Comparison of ENCODE assay signal across 9 cellular contexts in genomic region chr1:208183977-208184901, GRCh38. TPM values are rescaled to one million over a fixed set of nuclear protein-coding genes. Genes with fewer than 3 reads are reported as not detected.
A peak's percentile ranks its signal among the peaks of the same experiment; 100 is the strongest.
DNase-seq lines count a peak whose midpoint lies in the region; ATAC-seq, FAIRE-seq and TF ChIP-seq lines count a peak whose summit lies in the region.
"Had no signal": no experiment of that assay in that cellular context is flagged by ENCODE, and none has a peak within 500 bp of the region (broad histone marks: within the 10 kb centered on the region; RNA-seq: fewer than 3 reads in every experiment).

No MANE protein-coding gene starts in this region.

- TF ChIP-seq CTCF in A549 (IDR thresholded peaks at IDR 0.05) (no peak), K562 (IDR thresholded peaks at IDR 0.05 in 2 of 3, conservative IDR thresholded peaks at IDR 0.05 in 1 of 3; ENCODE audit: insufficient read depth in 2 of 3, low read depth in 1 of 3, low read length in 3 of 3) (peak in 1 of 3 experiments; percentile 6; a peak in 1 of 6 replicates), HepG2 (CRISPR knock-in tag; IDR thresholded peaks at IDR 0.05) (no peak), OCI-LY7 (conservative IDR thresholded peaks at IDR 0.05; ENCODE audit: low read length) (no peak)

- no peaks in the 10 kb centered on the region for H3K9me1 ChIP-seq in K562 (ENCODE audit: control insufficient read depth, insufficient read depth, low read length)

- DNase-seq in A549 (ENCODE audit: low read depth in 1 of 2, low spot score in 1 of 2): peak; percentile 92 to 95
- peak; percentile 99 for DNase-seq in M059J (ENCODE audit: low read depth)
- peak; percentile 80 to 95 (median 86) for DNase-seq in K562 (ENCODE audit: extremely low read depth in 1 of 4, low spot score in 3 of 4)
- DNase-seq in HepG2 (ENCODE audit: low spot score): peak; percentile 42
- DNase-seq in OCI-LY7 (ENCODE audit: low spot score): no peak
- no peak for DNase-seq in stimulated activated CD4-positive, alpha-beta T cell treated with anti-CD3 and anti-CD28 coated beads, Interleukin-1b, Interleukin-23, amount 100 ng/mL, for 48 hours
- DNase-seq in NCI-H526 treated with DMSO at 0.1 percent for 48 hours (lab: John Stamatoyannopoulos, UW): no peak

- CTCF ChIA-PET in A549 (lab: Yijun Ruan, JAX): interaction anchor here (0.7 to 5.3 kb wide), 11 partner anchors 12 to 61 kb away, joined by 3 to 26 read pairs (median 5); partner anchors contain the start of gene PLXNA2
- CTCF ChIA-PET in K562 (lab: Yijun Ruan, JAX; ENCODE audit: low intra/inter-chr PET ratio): no interaction called here
- CTCF ChIA-PET in HepG2 (lab: Yijun Ruan, JAX; ENCODE audit: low intra/inter-chr PET ratio, low total read pairs): no interaction called here
- CTCF ChIA-PET in OCI-LY7 (lab: Charles Lee; ENCODE audit: unreplicated experiment): no interaction called here

- FAIRE-seq in A549 (lab: Jason Lieb, UNC): no peak
- peak; percentile 96 for FAIRE-seq in K562 (lab: Jason Lieb, UNC)
- FAIRE-seq in HepG2 (lab: Jason Lieb, UNC): no peak

- H3K9ac ChIP-seq in K562 (ENCODE audit: insufficient read depth in 1 of 2, low read depth in 2 of 2, low read length in 2 of 2): peak overlapping the region in 1 of 2 experiments; percentile 10; a peak in 1 of 4 replicates
- H3K9ac ChIP-seq in HepG2 (ENCODE audit: insufficient read depth, low read depth, low read length): no peak overlapping the region
- H3K9ac ChIP-seq: KMS-11 had no signal

- peak overlapping the region; percentile 11; the same call in 1 of the 2 replicates for H2AFZ ChIP-seq in K562 (ENCODE audit: low read depth, low read length)
- no peak overlapping the region for H2AFZ ChIP-seq in HepG2 (ENCODE audit: low read length)
- H2AFZ ChIP-seq in OCI-LY7 (ENCODE audit: low read length): no peak overlapping the region

- H3K4me3 ChIP-seq in A549 (no peak overlapping the region), K562 (no peak overlapping the region), HepG2 (replicated peaks in 1 of 3; ENCODE audit: insufficient read depth in 1 of 3, low read depth in 2 of 3, low read length in 3 of 3) (no peak overlapping the region), OCI-LY7 (ENCODE audit: low read depth, low read length, poor library complexity, severe bottlenecking) (no peak overlapping the region)

- intact Hi-C loops in K562 (cut with micrococcal nuclease): loop anchor here (2.0 to 5.0 kb wide), 2 partner anchors 52 to 55 kb away; no protein-coding TSS in a partner anchor
- intact Hi-C loops in HepG2 (cut with micrococcal nuclease; ENCODE audit: unreplicated experiment): no loop called here
- intact Hi-C loops in OCI-LY7 (cut with micrococcal nuclease; ENCODE audit: unreplicated experiment): no loop called here

- ATAC-seq in A549 (peak; percentile 96 to 98), K562 (peak; percentile 93), HepG2 (no peak), HG02571 (IDR thresholded peaks at IDR 0.05; ENCODE audit: unreplicated experiment) (no peak)

- no peaks in the 10 kb centered on the region for H3K36me3 ChIP-seq in K562 (ENCODE audit: control insufficient read depth, insufficient read depth, low read length)
- no peaks in the 10 kb centered on the region for H3K36me3 ChIP-seq in HepG2 (replicated peaks in 1 of 2; ENCODE audit: control insufficient read depth in 1 of 2, insufficient read depth in 2 of 2, low read length in 2 of 2)
- no peaks in the 10 kb centered on the region for H3K36me3 ChIP-seq in OCI-LY7 (ENCODE audit: insufficient read depth, low read length)

- H4K20me1 ChIP-seq in K562 (replicated peaks; ENCODE audit: control insufficient read depth, insufficient read depth, low read length): no peaks in the 10 kb centered on the region
- H4K20me1 ChIP-seq in HepG2 (ENCODE audit: insufficient read depth, low read length): no peaks in the 10 kb centered on the region
- no peaks in the 10 kb centered on the region for H4K20me1 ChIP-seq in OCI-LY7 (ENCODE audit: insufficient read depth, low read length)

- H3K79me2 ChIP-seq in K562 (ENCODE audit: control insufficient read depth, insufficient read depth, low read length): no peaks in the 10 kb centered on the region
- no peaks in the 10 kb centered on the region for H3K79me2 ChIP-seq in HepG2 (ENCODE audit: insufficient read depth, low read length)
- H3K79me2 ChIP-seq in OCI-LY7 (ENCODE audit: insufficient read depth, low read depth, low read length): no peaks in the 10 kb centered on the region

- H3K9me2 ChIP-seq in OCI-LY7 (ENCODE audit: insufficient read depth, low read length): no peaks in the 10 kb centered on the region

- TF ChIP-seq EP300 in A549 (IDR thresholded peaks at IDR 0.05): peak; percentile 69 to 79; a peak in 3 of 5 replicates
- TF ChIP-seq EP300 in K562 (IDR thresholded peaks at IDR 0.05; ENCODE audit: low read length): peak; percentile 83; the same call in 1 of the 2 replicates
- no peak for TF ChIP-seq EP300 in HepG2 (IDR thresholded peaks at IDR 0.05; ENCODE audit: low read depth in 2 of 2, low read length in 2 of 2)
- TF ChIP-seq EP300 in HepG2 (CRISPR knock-in tag; IDR thresholded peaks at IDR 0.05; ENCODE audit: borderline replicate concordance): no peak

- BruUV-seq in K562 (replicated peaks; lab: Mats Ljungman, UMichigan) (no TSS peak), HepG2 (replicated peaks; lab: Mats Ljungman, UMichigan) (no TSS peak), OCI-LY7 (replicated peaks; lab: Mats Ljungman, UMichigan) (no TSS peak)

- 7% methylated on average over 8 of the region's 8 CpGs for WGBS in A549 (ENCODE audit: missing lambda C conversion rate)
- 9% methylated on average over 8 of the region's 8 CpGs for WGBS in K562 (ENCODE audit: insufficient coverage, low coverage, missing lambda C conversion rate)
- WGBS in HepG2 (ENCODE audit: low lambda C conversion rate): 63% methylated on average over 8 of the region's 8 CpGs

- H3K27ac ChIP-seq in A549 (peak overlapping the region; percentile 66 to 81), K562 (ENCODE audit: extremely low read depth, low read depth, low read length) (no peak overlapping the region), HepG2 (ENCODE audit: extremely low read length, insufficient read depth, low read length) (no peak overlapping the region), OCI-LY7 (ENCODE audit: low read depth, low read length, poor library complexity, severe bottlenecking) (no peak overlapping the region)
- H3K27ac ChIP-seq: KMS-11 had no signal

- H3K27me3 ChIP-seq in K562 (ENCODE audit: control insufficient read depth in 2 of 2, insufficient read depth in 2 of 2, low read length in 2 of 2) (no peaks in the 10 kb centered on the region), HepG2 (ENCODE audit: control insufficient read depth in 1 of 2, insufficient read depth in 2 of 2, low read length in 2 of 2) (no peaks in the 10 kb centered on the region)

- no peaks in the 10 kb centered on the region for H3K9me3 ChIP-seq in A549
- H3K9me3 ChIP-seq in K562 (replicated peaks; ENCODE audit: control insufficient read depth, insufficient read depth, low read depth, low read length): no peaks in the 10 kb centered on the region
- H3K9me3 ChIP-seq in HepG2 (ENCODE audit: low read length): no peaks in the 10 kb centered on the region
- no peaks in the 10 kb centered on the region for H3K9me3 ChIP-seq in OCI-LY7 (ENCODE audit: low read length)

- H3K4me2 ChIP-seq in A549: peak overlapping the region; percentile 71
- peak overlapping the region; percentile 41 for H3K4me2 ChIP-seq in K562 (ENCODE audit: insufficient read depth, low read length)
- no peak overlapping the region for H3K4me2 ChIP-seq in HepG2 (ENCODE audit: low read depth, low read length)
- no peak overlapping the region for H3K4me2 ChIP-seq in OCI-LY7 (ENCODE audit: low read length)
- H3K4me2 ChIP-seq: KMS-11 had no signal

- TF ChIP-seq RAD21 in A549 (conservative IDR thresholded peaks at IDR 0.05 in 1 of 2, IDR thresholded peaks at IDR 0.05 in 1 of 2) (peak in 1 of 2 experiments; percentile 14; a peak in 3 of 5 replicates), K562 (CRISPR knock-in tag; conservative IDR thresholded peaks at IDR 0.05 in 1 of 2, IDR thresholded peaks at IDR 0.05 in 1 of 2) (no peak; a peak in 1 of 4 replicates), HepG2 (CRISPR knock-in tag; IDR thresholded peaks at IDR 0.05) (no peak)

- in situ Hi-C loops in K562 (cut with MboI) (no loop called here), HepG2 (cut with HindIII; ENCODE audit: extremely low pct_ligation_motif_present, low pct_unique_long_range_greater_than_20kb) (no loop called here)

- POLR2A ChIA-PET in A549 (lab: Yijun Ruan, JAX): interaction anchor here (0.6 to 3.6 kb wide), 5 partner anchors 16 to 1456 kb away, joined by 3 to 19 read pairs (median 5); no protein-coding TSS in a partner anchor
- POLR2A ChIA-PET in K562 (lab: Yijun Ruan, JAX): interaction anchor here (1.0 to 2.0 kb wide), 3 partner anchors 10 to 52 kb away, joined by 3 to 10 read pairs (median 3); no protein-coding TSS in a partner anchor
- POLR2A ChIA-PET in HepG2 (lab: Yijun Ruan, JAX): interaction anchor here (2.0 kb wide), 1 partner anchor 12 kb away, joined by 9 read pairs; no protein-coding TSS in a partner anchor
- POLR2A ChIA-PET in OCI-LY7 (lab: Charles Lee): no interaction called here

- H3K4me1 ChIP-seq in A549 (peaks cover 60% of the 10 kb centered on the region), K562 (replicated peaks in 1 of 2; ENCODE audit: control insufficient read depth in 2 of 2, insufficient read depth in 2 of 2, low read length in 2 of 2) (peaks cover 49 to 54% of the 10 kb centered on the region in 2 experiments), HepG2 (ENCODE audit: insufficient read depth, low read length) (peaks cover 53% of the 10 kb centered on the region), OCI-LY7 (ENCODE audit: insufficient read depth, low read length, poor library complexity, severe bottlenecking) (no peaks in the 10 kb centered on the region)

- TF ChIP-seq POLR2A in A549 (IDR thresholded peaks at IDR 0.05; ENCODE audit: low read length) (no peak), K562 (conservative IDR thresholded peaks at IDR 0.05) (no peak), HepG2 (IDR thresholded peaks at IDR 0.05; ENCODE audit: insufficient read depth in 1 of 2, low read depth in 2 of 2, low read length in 2 of 2) (no peak)

RNA-seq across cellular contexts. Expression of gene PLXNA2, which starts 59.9 kb away (rescaled TPM):
- 0.87 and 1.9 TPM in 2 replicates for polyA plus RNA-seq in A549 (2011; rRNA removed)
- polyA plus RNA-seq in A549 (2012; cell fraction: cytosol; rRNA removed): 0.28 and 0.31 TPM in 2 replicates
- 1.0 and 1.2 TPM in 2 replicates for polyA plus RNA-seq in A549 (2012; cell fraction: nucleus; rRNA removed)
- polyA plus RNA-seq in A549 (2017; fragmentation: RNase III; extraction: RNeasy Plus Mini Kit Qiagen cat#74134 plus additional on column Dnase treatment): 0.36 to 0.62 TPM (median 0.45 TPM) in 3 replicates
- polyA minus RNA-seq in A549 (2011; rRNA and poly(A)+ RNA removed): 4.7 and 5.2 TPM in 2 replicates
- total RNA-seq in M059J (2014; rRNA removed; shearing (Covaris generic)): 2.0 and 2.8 TPM in 2 replicates
- total RNA-seq in K562 (2011; cell fraction: chromatin; rRNA removed; ENCODE audit: low replicate concordance): 0.70 and 3.5 TPM in 2 replicates
- total RNA-seq in K562 (2011; cell fraction: nucleolus; rRNA removed): 0.79 and 2.0 TPM in 2 replicates
- 0.81 and 0.99 TPM in 2 replicates for total RNA-seq in K562 (2011; cell fraction: nucleoplasm; rRNA removed)
- total RNA-seq in K562 (2014; rRNA removed): 0.29 and 0.32 TPM in 2 replicates
- 0.06 and 0.18 TPM in 2 replicates for total RNA-seq in K562 (2014; rRNA removed; fragmentation: Illumina TruSeq; extraction: Trizol)
- 0.36 and 0.41 TPM in 2 replicates for total RNA-seq in K562 (2015; rRNA removed; fragmentation: Illumina TruSeq; extraction: Trizol)
- 1.1 and 1.3 TPM in 2 replicates for total RNA-seq in K562 (2021)
- 0.41 and 0.75 TPM in 2 replicates for polyA plus RNA-seq in K562 (2011; rRNA removed)
- 0.32 and 1.4 TPM in 2 replicates for polyA plus RNA-seq in K562 (2011; cell fraction: cytosol; rRNA removed)
- 1.7 and 6.9 TPM in 2 replicates for polyA plus RNA-seq in K562 (2011; cell fraction: nucleus; rRNA removed)
- polyA plus RNA-seq in K562 (2012): 0.42 and 0.48 TPM in 2 replicates
- 0.24 and 0.39 TPM in 2 replicates for polyA plus RNA-seq in K562 (2014; fragmentation: Illumina TruSeq; extraction: Trizol)
- polyA plus RNA-seq in K562 (2014; fragmentation: Nextera tagmentation; extraction: Ambion mirVana): under 1 TPM; 0.01 to 0.06 TPM
- polyA plus RNA-seq in K562 (2014; rRNA removed): 0.16 and 0.77 TPM in 2 replicates
- 1.1 and 2.7 TPM in 2 replicates for polyA minus RNA-seq in K562 (2011; rRNA and poly(A)+ RNA removed)
- polyA minus RNA-seq in K562 (2011; cell fraction: cytosol; rRNA and poly(A)+ RNA removed): 2.0 and 2.6 TPM in 2 replicates
- polyA minus RNA-seq in K562 (2011; cell fraction: nucleus; rRNA and poly(A)+ RNA removed): 3.1 and 8.1 TPM in 2 replicates
- 0.24 and 1.1 TPM in 2 replicates for total RNA-seq in HepG2 (2016; rRNA removed; fragmentation: Illumina TruSeq; extraction: Trizol)
- under 0.01 and 0.18 TPM in 2 replicates for total RNA-seq in HepG2 (2016; cell fraction: cytosol; rRNA removed; fragmentation: Illumina TruSeq; extraction: Trizol; ENCODE audit: low read depth)
- 0.22 and 0.71 TPM in 2 replicates for total RNA-seq in HepG2 (2016; cell fraction: insoluble cytoplasmic fraction; rRNA removed; fragmentation: Illumina TruSeq; extraction: Trizol)
- total RNA-seq in HepG2 (2016; cell fraction: membrane; rRNA removed; fragmentation: Illumina TruSeq; extraction: Trizol): 0.28 and 0.49 TPM in 2 replicates
- total RNA-seq in HepG2 (2016; cell fraction: nucleus; rRNA removed; fragmentation: Illumina TruSeq; extraction: Trizol): 1.5 and 1.9 TPM in 2 replicates
- 2.1 TPM in 2 replicates for polyA plus RNA-seq in HepG2 (2011; rRNA removed)
- polyA plus RNA-seq in HepG2 (2011; cell fraction: cytosol; rRNA removed): 0.59 and 1.1 TPM in 2 replicates
- 8.7 and 12.0 TPM in 2 replicates for polyA plus RNA-seq in HepG2 (2011; cell fraction: nucleus; rRNA removed)
- 1.0 and 1.7 TPM in 2 replicates for polyA plus RNA-seq in HepG2 (2012)
- 0.03 and 0.07 TPM in 2 replicates for polyA plus RNA-seq in HepG2 (2016; cell fraction: cytosol; fragmentation: Illumina TruSeq; extraction: Trizol; ENCODE audit: low read depth)
- 0.33 and 0.36 TPM in 2 replicates for polyA plus RNA-seq in HepG2 (2016; cell fraction: insoluble cytoplasmic fraction; fragmentation: Illumina TruSeq; extraction: Trizol; ENCODE audit: low read depth)
- 0.17 and 0.33 TPM in 2 replicates for polyA plus RNA-seq in HepG2 (2016; cell fraction: membrane; fragmentation: Illumina TruSeq; extraction: Trizol; ENCODE audit: low read depth)
- 3.2 and 3.4 TPM in 2 replicates for polyA plus RNA-seq in HepG2 (2016; cell fraction: nucleus; fragmentation: Illumina TruSeq; extraction: Trizol; ENCODE audit: insufficient read depth, low read depth)
- 6.7 and 14.5 TPM in 2 replicates for polyA minus RNA-seq in HepG2 (2011; rRNA and poly(A)+ RNA removed; ENCODE audit: low replicate concordance)
- polyA minus RNA-seq in HepG2 (2011; cell fraction: cytosol; rRNA and poly(A)+ RNA removed): 1.8 and 3.3 TPM in 2 replicates
- polyA minus RNA-seq in HepG2 (2011; cell fraction: nucleus; rRNA and poly(A)+ RNA removed): 7.1 and 8.1 TPM in 2 replicates
- total RNA-seq in OCI-LY7 (2014; rRNA removed; shearing (Covaris generic)): not detected in 2 replicates
- 0.20 and 0.23 TPM in 2 replicates for total RNA-seq in OCI-LY7 (2022)

Comparison
In these comparisons a context has a peak if more than half of its experiments do, and no peak if none do; other contexts are left out.
1. ATAC-seq: peak in A549 (2 of 2) and K562 (single experiment); none in HepG2 (single experiment) and HG02571 (single experiment).
2. DNase-seq: peak in A549 (2 of 2), M059J (single experiment), K562 (4 of 4) and HepG2 (single experiment); none in OCI-LY7 (single experiment), stimulated activated CD4-positive, alpha-beta T cell treated with anti-CD3 and anti-CD28 coated beads, Interleukin-1b, Interleukin-23, amount 100 ng/mL, for 48 hours (single experiment) and NCI-H526 treated with DMSO at 0.1 percent for 48 hours (single experiment).
3. H3K27ac ChIP-seq: peak in A549 (2 of 2); none in K562 (single experiment), HepG2 (single experiment) and OCI-LY7 (single experiment).
4. H3K4me2 ChIP-seq: peak in A549 (single experiment) and K562 (single experiment); none in HepG2 (single experiment) and OCI-LY7 (single experiment).